Comparison of ENCODE assay signal across 8 cellular contexts in genomic region chr1:230339033-230339432, GRCh38.
"Had no signal": no experiment of that assay in that cellular context is flagged by ENCODE, and none has a peak within 500 bp of the region (broad histone marks: within the 10 kb centered on the region; RNA-seq: fewer than 3 reads in every experiment).

No MANE protein-coding gene starts in this region.

- DNase-seq: GDM1, GF-D8 had no signal

- H3K4me3 ChIP-seq: GM12878 had no signal

- FAIRE-seq: G401.6, GM12878, GM12891, GM12892, GM18507, GM19239 had no signal

- ATAC-seq: GM12878 had no signal
